27 cellular contexts compared by ENCODE assay signal in genomic region chr20:33622705-33623390, GRCh38. TPM values are rescaled to one million over a fixed set of nuclear protein-coding genes. Genes with fewer than 3 reads are reported as not detected.
"Had no signal": no experiment of that assay in that cellular context is flagged by ENCODE, and none has a peak within 500 bp of the region (broad histone marks: within the 10 kb centered on the region; RNA-seq: fewer than 3 reads in every experiment).

No MANE protein-coding gene starts in this region.

- H3K27me3 Mint-ChIP-seq: activated CD4-positive, alpha-beta T cell treated with anti-CD3 and anti-CD28 coated beads for 36 hours; activated naive CD4-positive, alpha-beta T cell treated with anti-CD3 and anti-CD28 coated beads, Interleukin-2, amount 10 ng/mL, durations not matched to agents 7 days and 5 days; naive thymus-derived CD4-positive, alpha-beta T cell; stimulated activated naive B cell treated with anti-CD40 and anti-IgM and Interleukin-4, amounts not matched to agents 10 μg/mL and 1 μg/mL and 100 μg/mL, for 72 hours had no signal

- H3K27me3 ChIP-seq: colonic mucosa, dorsolateral prefrontal cortex, heart left ventricle, uterus had no signal

- H3K4me1 Mint-ChIP-seq: neural crest cell had no signal

- H3K36me3 ChIP-seq: uterus had no signal

- H3K27ac ChIP-seq: colonic mucosa, heart left ventricle, lower lobe of right lung, uterus had no signal

- H3K27ac Mint-ChIP-seq: activated CD4-positive, alpha-beta T cell treated with anti-CD3 and anti-CD28 coated beads for 36 hours; activated naive CD4-positive, alpha-beta T cell treated with anti-CD3 and anti-CD28 coated beads, Interleukin-2, amount 10 ng/mL, durations not matched to agents 7 days and 5 days; stimulated activated naive B cell treated with anti-CD40 and anti-IgM and Interleukin-4, amounts not matched to agents 10 μg/mL and 1 μg/mL and 100 μg/mL, for 72 hours; T-helper 2 cell treated with Interferon-gamma antibody and Interleukin-4, amounts not matched to agents 5 μg/mL and 100 μg/mL, for 36 hours had no signal

- ATAC-seq: activated CD4-positive, alpha-beta T cell treated with anti-CD3 and anti-CD28 coated beads for 36 hours; activated T-cell treated with anti-CD3 and anti-CD28 coated beads, Interleukin-2, amount 50 U/mL, for 4 hours; heart left ventricle; left lobe of liver; lower lobe of right lung; naive thymus-derived CD4-positive, alpha-beta T cell; stimulated activated naive B cell treated with anti-CD40 and anti-IgM and Interleukin-4, amounts not matched to agents 10 μg/mL and 1 μg/mL and 100 μg/mL, for 72 hours had no signal

- H3K4me1 ChIP-seq: colonic mucosa, lower lobe of right lung, uterus had no signal

- H3K9me3 ChIP-seq: colonic mucosa, heart left ventricle, lower lobe of right lung, uterus had no signal

- H3K4me3 ChIP-seq: colonic mucosa, dorsolateral prefrontal cortex, heart left ventricle, lower lobe of right lung, uterus had no signal

- H3K4me3 Mint-ChIP-seq: activated CD4-positive, alpha-beta T cell treated with anti-CD3 and anti-CD28 coated beads for 36 hours; activated naive CD4-positive, alpha-beta T cell treated with anti-CD3 and anti-CD28 coated beads, Interleukin-2, amount 10 ng/mL, durations not matched to agents 7 days and 5 days; activated T-cell treated with anti-CD3 and anti-CD28 coated beads, Interleukin-2, amount 50 U/mL, for 4 hours; naive thymus-derived CD4-positive, alpha-beta T cell; neural crest cell; stimulated activated naive B cell treated with anti-CD40 and anti-IgM and Interleukin-4, amounts not matched to agents 10 μg/mL and 1 μg/mL and 100 μg/mL, for 72 hours; T-helper 2 cell treated with Interferon-gamma antibody and Interleukin-4, amounts not matched to agents 5 μg/mL and 100 μg/mL, for 36 hours had no signal

- DNase-seq: activated CD4-positive, alpha-beta T cell treated with anti-CD3 and anti-CD28 coated beads for 36 hours; activated CD4-positive, alpha-beta T cell treated with anti-CD3 and anti-CD28 coated beads, Interleukin-2, amount 50 U/mL, for 4 hours; activated CD8-positive, alpha-beta memory T cell treated with anti-CD3 and anti-CD28 coated beads for 24 hours; activated CD8-positive, alpha-beta memory T cell treated with anti-CD3 and anti-CD28 coated beads, Interleukin-2, amount 50 U/mL, for 4 hours; activated naive CD4-positive, alpha-beta T cell treated with anti-CD3 and anti-CD28 coated beads, Interleukin-2, amount 10 ng/mL, durations not matched to agents 7 days and 5 days; activated T-cell treated with anti-CD3 and anti-CD28 coated beads, Interleukin-2, amount 50 U/mL, for 4 hours; amygdala; colonic mucosa; dorsolateral prefrontal cortex; heart left ventricle; lower lobe of right lung; naive thymus-derived CD4-positive, alpha-beta T cell; posterior cingulate gyrus; retina; stimulated activated CD4-positive, alpha-beta T cell treated with anti-CD3 and anti-CD28 coated beads, Interleukin-2, amount 100 ng/mL, for 48 hours; stimulated activated CD8-positive, alpha-beta memory T cell treated with anti-CD3 and anti-CD28 coated beads, Interleukin-4, amount 100 ng/mL, for 48 hours; stimulated activated naive B cell treated with anti-CD40 and anti-IgM and Interleukin-4, amounts not matched to agents 10 μg/mL and 1 μg/mL and 100 μg/mL, for 72 hours; trophoblast cell; uterus had no signal

- H3K9me3 Mint-ChIP-seq: activated naive CD4-positive, alpha-beta T cell treated with anti-CD3 and anti-CD28 coated beads, Interleukin-2, amount 10 ng/mL, durations not matched to agents 7 days and 5 days; activated T-cell treated with anti-CD3 and anti-CD28 coated beads, Interleukin-2, amount 50 U/mL, for 4 hours; neural crest cell; T-helper 2 cell treated with Interferon-gamma antibody and Interleukin-4, amounts not matched to agents 5 μg/mL and 100 μg/mL, for 36 hours had no signal

RNA-seq across cellular contexts. Expression of gene C20orf144, which starts 39.3 kb away (rescaled TPM):
- total RNA-seq: bronchial epithelial cell, epithelial cell of proximal tubule, left lobe of liver, lower lobe of right lung, mesenteric fat pad, omental fat pad, temporal lobe, uterus had no signal
